Comparison of ENCODE assay signal across 24 cellular contexts in the genomic region with DNA sequence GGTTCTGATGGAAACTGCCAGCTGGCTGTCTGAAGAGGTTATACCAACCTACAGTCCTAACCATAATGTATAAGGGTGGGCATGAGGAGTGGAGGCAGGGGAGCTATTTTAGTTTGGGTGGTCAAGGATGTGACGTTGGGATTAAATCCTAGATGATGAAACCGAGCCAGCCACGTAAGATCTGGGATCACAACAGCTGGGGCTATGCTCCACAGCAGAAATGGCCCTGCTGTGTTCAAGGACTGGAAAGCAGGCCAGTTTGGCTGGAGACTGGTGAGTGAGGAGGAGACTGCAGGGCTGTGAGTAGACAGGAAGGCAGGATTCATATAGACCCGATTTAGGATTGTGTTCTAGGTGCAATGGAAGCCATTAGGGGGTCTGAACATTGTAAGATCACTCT.
"Had no signal": no experiment of that assay in that cellular context is flagged by ENCODE, and none has a peak within 500 bp of the region (broad histone marks: within the 10 kb centered on the region; RNA-seq: fewer than 3 reads in every experiment).

No MANE protein-coding gene starts in this region.

- ATAC-seq: gastroesophageal sphincter, left lung, natural killer cell, pancreas, right lobe of liver had no signal

- H3K9me3 Mint-ChIP-seq: natural killer cell, neural progenitor cell had no signal

- H3K27ac ChIP-seq: colonic mucosa, esophagus squamous epithelium, gastroesophageal sphincter, left lung, neural progenitor cell, pancreas, right lobe of liver, stomach, thoracic aorta, transverse colon had no signal

- DNase-seq: colonic mucosa; dermis blood vessel endothelial cell; esophagus squamous epithelium; foreskin fibroblast; glutamatergic neuron; immature natural killer cell; left lung; mesendoderm; natural killer cell; nucleus accumbens; pancreas; right lobe of liver; stimulated activated CD4-positive, alpha-beta T cell treated with anti-CD3 and anti-CD28 coated beads, Interleukin-2, amount 100 ng/mL, for 24 hours; stimulated activated CD4-positive, alpha-beta T cell treated with anti-CD3 and anti-CD28 coated beads, Interleukin-4, amount 100 ng/mL, for 4 hours; stimulated activated naive CD4-positive, alpha-beta T cell; stomach; substantia nigra; transverse colon had no signal

- H3K4me3 Mint-ChIP-seq: immature natural killer cell, natural killer cell, neural progenitor cell had no signal

- H3K36me3 ChIP-seq: colonic mucosa, esophagus squamous epithelium, gastroesophageal sphincter, left lung, neural progenitor cell, pancreas, right lobe of liver, stomach, thoracic aorta, transverse colon had no signal

- H3K9me3 ChIP-seq: colonic mucosa, esophagus squamous epithelium, gastroesophageal sphincter, left lung, pancreas, right lobe of liver, stomach, thoracic aorta, transverse colon had no signal

- H3K4me2 ChIP-seq: neural progenitor cell had no signal

- H3K9ac ChIP-seq: neural progenitor cell had no signal

- H3K27me3 ChIP-seq: colonic mucosa, esophagus squamous epithelium, gastroesophageal sphincter, left lung, neural progenitor cell, pancreas, right lobe of liver, stomach, transverse colon had no signal

- H2AFZ ChIP-seq: neural progenitor cell had no signal

- H3K27ac Mint-ChIP-seq: immature natural killer cell, natural killer cell, neural progenitor cell, progenitor cell of endocrine pancreas had no signal

- H3K36me3 Mint-ChIP-seq: immature natural killer cell, natural killer cell, neural progenitor cell had no signal

- FAIRE-seq: keratinocyte, pancreas had no signal

- H3K4me1 ChIP-seq: colonic mucosa, right lobe of liver had no signal

- H3K4me3 ChIP-seq: colonic mucosa, esophagus squamous epithelium, gastroesophageal sphincter, left lung, lung, neural progenitor cell, pancreas, right lobe of liver, stomach, thoracic aorta, transverse colon had no signal
